In genomic region chr2:144947709-144948037, GRCh38 we compare ENCODE assay signal across 16 cellular contexts.
"Had no signal": no experiment of that assay in that cellular context is flagged by ENCODE, and none has a peak within 500 bp of the region (broad histone marks: within the 10 kb centered on the region; RNA-seq: fewer than 3 reads in every experiment).

No MANE protein-coding gene starts in this region.

- H3K9me3 ChIP-seq: colonic mucosa had no signal

- H3K27ac ChIP-seq: colonic mucosa, skin epidermis had no signal

- H3K27me3 ChIP-seq: colonic mucosa had no signal

- ATAC-seq: sciatic nerve had no signal

- FAIRE-seq: endothelial cell of umbilical vein had no signal

- H3K4me3 ChIP-seq: colonic mucosa, skin epidermis had no signal

- H3K36me3 ChIP-seq: colonic mucosa had no signal

- H3K4me1 ChIP-seq: colonic mucosa had no signal

- DNase-seq: colonic mucosa; effector CD4-positive, alpha-beta T cell; endodermal cell; foreskin melanocyte; head of caudate nucleus; hippocampal formation; midbrain; naive B cell; nephron progenitor cell; posterior cingulate gyrus; stimulated activated CD4-positive, alpha-beta T cell treated with anti-CD3 and anti-CD28 coated beads, Interleukin-2, amount 100 ng/mL, for 48 hours; stimulated activated naive CD4-positive, alpha-beta T cell treated with Interleukin-2 at 50 U/mL for 16 hours; trophoblast cell had no signal
